In genomic region chr10:110865184-110865803, GRCh38 we compare ENCODE assay signal across 8 cellular contexts. TPM values are rescaled to one million over a fixed set of nuclear protein-coding genes. Genes with fewer than 3 reads are reported as not detected.
A peak's percentile ranks its signal among the peaks of the same experiment; 100 is the strongest.
DNase-seq lines count a peak whose midpoint lies in the region; ATAC-seq and TF ChIP-seq lines count a peak whose summit lies in the region.

No MANE protein-coding gene starts in this region.

- H3K27me3 ChIP-seq in GM06990 (replicated peaks; ENCODE audit: control insufficient read depth, insufficient read depth, low read length), result no peaks in the 10 kb centered on the region
- H3K27me3 ChIP-seq in Panc1 (ENCODE audit: control insufficient read depth, insufficient read depth, low read length), result no peaks in the 10 kb centered on the region
- H3K27me3 ChIP-seq in esophagus squamous epithelium, result no peaks in the 10 kb centered on the region
- H3K27me3 ChIP-seq in prostate gland (replicated peaks; ENCODE audit: insufficient read depth), result no peaks in the 10 kb centered on the region

- 12 to 13% methylated on average over 5 of the region's 6 CpGs for WGBS in esophagus squamous epithelium, 2 donors
- 6% methylated on average over 6 of the region's 6 CpGs for WGBS in prostate gland

- no peak for ATAC-seq in Panc1

- no peak for TF ChIP-seq POLR2A in esophagus squamous epithelium (IDR thresholded peaks at IDR 0.05)
- TF ChIP-seq POLR2A in prostate gland (IDR thresholded peaks at IDR 0.05), result no peak

- intact Hi-C loops in Panc1 (cut with micrococcal nuclease; ENCODE audit: unreplicated experiment) (no loop called here), esophagus squamous epithelium (cut with DNase I) (no loop called here), prostate gland (cut with DNase I) (no loop called here)

- H3K27ac ChIP-seq in Panc1 (ENCODE audit: low read length) (peak overlapping the region; percentile 29; the same call in 1 of the 2 replicates), esophagus squamous epithelium (peak overlapping the region; percentile 88 to 100 (median 95)), prostate gland (peak overlapping the region; percentile 72 to 74)

- H3K4me3 ChIP-seq in GM06990 (replicated peaks; ENCODE audit: low read depth, low read length), result peak overlapping the region; percentile 52
- H3K4me3 ChIP-seq in Panc1 (ENCODE audit: low read depth in 2 of 2, low read length in 2 of 2), result no peak overlapping the region
- H3K4me3 ChIP-seq in esophagus squamous epithelium, result no peak overlapping the region
- H3K4me3 ChIP-seq in prostate gland, result no peak overlapping the region

- CTCF ChIA-PET in Panc1 (lab: Charles Lee), result no interaction called here

- no TSS peak for BruUV-seq in Panc1 (replicated peaks; lab: Mats Ljungman, UMichigan)

- DNase-seq in GM06990 (ENCODE audit: extremely low read depth, insufficient read length), result no peak
- no peak for DNase-seq in Panc1 (ENCODE audit: low read depth, low spot score)
- no peak for DNase-seq in esophagus squamous epithelium (lab: John Stamatoyannopoulos, UW)
- DNase-seq in prostate gland (ENCODE audit: low spot score), result peak; percentile 63
- DNase-seq in T-helper 9 cell, result no peak
- no peak for DNase-seq in activated CD4-positive, alpha-beta T cell treated with anti-CD3 and anti-CD28 coated beads for 1 hour
- DNase-seq in G401 (ENCODE audit: low spot score), result no peak
- no peak for DNase-seq in medulla oblongata (ENCODE audit: extremely low spot score)

- H3K4me1 ChIP-seq in Panc1 (ENCODE audit: control insufficient read depth, insufficient read depth, low read length) (peaks cover 11% of the 10 kb centered on the region), esophagus squamous epithelium (peaks cover 54 to 93% (median 68%) of the 10 kb centered on the region in 3 donors), prostate gland (replicated peaks) (no peaks in the 10 kb centered on the region)

- no peak for TF ChIP-seq CTCF in GM06990 (IDR thresholded peaks at IDR 0.05; ENCODE audit: insufficient read depth, low read length, poor library complexity, severe bottlenecking)
- no peak for TF ChIP-seq CTCF in Panc1 (IDR thresholded peaks at IDR 0.05)
- no peak for TF ChIP-seq CTCF in esophagus squamous epithelium (IDR thresholded peaks at IDR 0.05)
- TF ChIP-seq CTCF in prostate gland (IDR thresholded peaks at IDR 0.05), result no peak

- no peaks in the 10 kb centered on the region for H3K9me3 ChIP-seq in Panc1 (ENCODE audit: control insufficient read depth, insufficient read depth, low read depth, low read length)
- no peaks in the 10 kb centered on the region for H3K9me3 ChIP-seq in esophagus squamous epithelium
- H3K9me3 ChIP-seq in prostate gland, result no peaks in the 10 kb centered on the region

- in situ Hi-C loops in Panc1 (cut with HindIII; ENCODE audit: low pct_unique_long_range_greater_than_20kb, low sequenced_read_pairs) (no loop called here), G401 (cut with HindIII; ENCODE audit: low sequenced_read_pairs) (no loop called here)

- POLR2A ChIA-PET in Panc1 (lab: Charles Lee), result no interaction called here

- H3K36me3 ChIP-seq in GM06990 (ENCODE audit: control insufficient read depth, insufficient read depth, low read length) (no peaks in the 10 kb centered on the region), Panc1 (ENCODE audit: control insufficient read depth, insufficient read depth, low read length) (no peaks in the 10 kb centered on the region), esophagus squamous epithelium (no peaks in the 10 kb centered on the region), prostate gland (no peaks in the 10 kb centered on the region)

RNA-seq across cellular contexts. Expression of gene PDCD4, which starts 6.4 kb away (rescaled TPM):
- total RNA-seq in Panc1 (2021; ENCODE audit: unreplicated experiment), result 33.6 TPM
- polyA plus RNA-seq in Panc1 (2012; ENCODE audit: insufficient read length), result 44.0 TPM
- 100 to 1,000 TPM in 3 of 4 donors, 10 to 100 TPM in 1; 68.3 to 299 (median 171) TPM for total RNA-seq in esophagus squamous epithelium
- total RNA-seq in prostate gland, result 100 to 1,000 TPM; 104 to 120 TPM
- 10.8 and 43.0 TPM in 2 replicates for total RNA-seq in G401 (2014; rRNA removed; shearing (Covaris generic))

RNA-seq across cellular contexts. Expression of gene BBIP1, which starts 53.7 kb away (rescaled TPM):
- total RNA-seq in Panc1 (2021; ENCODE audit: unreplicated experiment), result 55.2 TPM
- polyA plus RNA-seq in Panc1 (2012; ENCODE audit: insufficient read length), result 21.2 TPM
- 10 to 100 TPM in 3 of 4 donors, 1 to 10 TPM in 1; 7.8 to 16.8 (median 12.4) TPM for total RNA-seq in esophagus squamous epithelium
- total RNA-seq in prostate gland, result 10 to 100 TPM; 18.8 to 20.9 TPM
- total RNA-seq in G401 (2014; rRNA removed; shearing (Covaris generic)), result 18.7 and 20.5 TPM in 2 replicates

RNA-seq across cellular contexts. Expression of gene SHOC2, which starts 54.1 kb away (rescaled TPM):
- 56.6 TPM for total RNA-seq in Panc1 (2021; ENCODE audit: unreplicated experiment)
- 17.8 TPM for polyA plus RNA-seq in Panc1 (2012; ENCODE audit: insufficient read length)
- 10 to 100 TPM; 24.8 to 59.5 (median 43.0) TPM for total RNA-seq in esophagus squamous epithelium
- total RNA-seq in prostate gland, result 10 to 100 TPM; 31.3 to 56.1 TPM
- 9.4 and 14.2 TPM in 2 replicates for total RNA-seq in G401 (2014; rRNA removed; shearing (Covaris generic))

Comparison
In these comparisons a context has a peak if more than half of its experiments do, and no peak if none do; other contexts are left out.
1. H3K27ac ChIP-seq: peak in every context shown above with its lines; median percentile 95 in esophagus squamous epithelium; 73 in prostate gland; 29 in Panc1.